ENCODE assay signal across 8 cellular contexts in the genomic region with DNA sequence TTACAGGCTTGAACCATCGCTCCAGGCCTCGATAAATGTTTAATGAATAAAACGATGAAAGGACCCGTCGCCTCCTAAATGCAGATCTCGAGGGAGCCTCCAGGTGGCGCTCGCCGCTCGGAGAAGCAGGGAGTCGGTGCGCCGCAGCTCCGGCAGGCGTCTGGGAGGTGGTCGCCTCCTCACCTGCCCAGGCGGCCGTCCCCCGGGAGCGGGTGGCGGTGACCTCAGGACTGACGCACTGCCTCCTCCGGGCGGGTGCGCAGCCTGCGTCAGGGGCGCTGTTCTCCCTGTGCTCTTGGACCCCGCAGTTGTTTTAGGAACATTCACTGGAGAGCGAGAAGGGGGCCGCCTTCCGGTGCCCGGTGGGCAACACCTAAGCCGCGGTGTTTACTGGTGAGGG. TPM values are rescaled to one million over a fixed set of nuclear protein-coding genes. Genes with fewer than 3 reads are reported as not detected.
DNase-seq lines count a peak whose midpoint lies in the region; ATAC-seq and TF ChIP-seq lines count a peak whose summit lies in the region.

No MANE protein-coding gene starts in this region.

- H3K9me3 Mint-ChIP-seq in activated naive CD8-positive, alpha-beta T cell treated with anti-CD3 and anti-CD28 coated beads for 36 hours: no peaks in the 10 kb centered on the region
- H3K9me3 Mint-ChIP-seq in type B pancreatic cell: no peaks in the 10 kb centered on the region

- H3K36me3 ChIP-seq in heart left ventricle: no peaks in the 10 kb centered on the region

- TF ChIP-seq CTCF in GM12872 (IDR thresholded peaks at IDR 0.05; ENCODE audit: insufficient read depth, low read depth, low read length): peak; percentile 82
- TF ChIP-seq CTCF in heart left ventricle (IDR thresholded peaks at IDR 0.05): peak; percentile 78 to 94 (median 86)
- TF ChIP-seq CTCF in type B pancreatic cell (conservative IDR thresholded peaks at IDR 0.05): peak; percentile 96

- peak overlapping the region; percentile 45 for H3K4me3 Mint-ChIP-seq in activated naive CD8-positive, alpha-beta T cell treated with anti-CD3 and anti-CD28 coated beads for 36 hours
- H3K4me3 Mint-ChIP-seq in type B pancreatic cell: peak overlapping the region; percentile 78

- H3K27me3 ChIP-seq in heart left ventricle: peaks cover 0 to 24% (median 0%) of the 10 kb centered on the region in 9 donors

- no peak for TF ChIP-seq POLR2A in heart left ventricle (IDR thresholded peaks at IDR 0.05)

- no peaks in the 10 kb centered on the region for H3K36me3 Mint-ChIP-seq in activated naive CD8-positive, alpha-beta T cell treated with anti-CD3 and anti-CD28 coated beads for 36 hours
- no peaks in the 10 kb centered on the region for H3K36me3 Mint-ChIP-seq in type B pancreatic cell

- H3K27ac Mint-ChIP-seq in activated naive CD8-positive, alpha-beta T cell treated with anti-CD3 and anti-CD28 coated beads for 36 hours: no peak overlapping the region
- no peak overlapping the region for H3K27ac Mint-ChIP-seq in type B pancreatic cell

- H3K27me3 Mint-ChIP-seq in activated naive CD8-positive, alpha-beta T cell treated with anti-CD3 and anti-CD28 coated beads for 36 hours: peaks cover 18% of the 10 kb centered on the region
- peaks cover 14% of the 10 kb centered on the region for H3K27me3 Mint-ChIP-seq in type B pancreatic cell

- peak; percentile 36 for DNase-seq in Jurkat, Clone E6-1 (ENCODE audit: low read depth, low spot score)
- DNase-seq in SK-N-DZ (ENCODE audit: low spot score) (peak; percentile 70), heart left ventricle (peak; percentile 49 to 81 (median 61)), pons (ENCODE audit: low spot score) (peak; percentile 29), type B pancreatic cell (ENCODE audit: extremely low spot score, unreplicated experiment) (peak; percentile 85)
- DNase-seq in activated naive CD8-positive, alpha-beta T cell treated with anti-CD3 and anti-CD28 coated beads for 36 hours: peak; percentile 78

- peaks cover 7% of the 10 kb centered on the region for H3K4me1 Mint-ChIP-seq in activated naive CD8-positive, alpha-beta T cell treated with anti-CD3 and anti-CD28 coated beads for 36 hours
- peaks cover 6% of the 10 kb centered on the region for H3K4me1 Mint-ChIP-seq in type B pancreatic cell (ENCODE audit: unreplicated experiment)

- WGBS in heart left ventricle, 4 donors: 4 to 11% (median 5%) methylated on average over 9 to 34 of the region's 34 CpGs

- peak in 3 of 4 donors; percentile 42 to 67 (median 63) for ATAC-seq in heart left ventricle
- ATAC-seq in HG03521 (IDR thresholded peaks at IDR 0.05; ENCODE audit: unreplicated experiment): no peak

- H3K9me3 ChIP-seq in heart left ventricle: no peaks in the 10 kb centered on the region

- intact Hi-C loops in heart left ventricle (cut with DNase I): loop anchor here (1.0 to 10.0 kb wide), 15 partner anchors 125 to 705 kb away; no protein-coding TSS in a partner anchor

- H3K27ac ChIP-seq in heart left ventricle: no peak overlapping the region

- no peak overlapping the region for H3K4me3 ChIP-seq in Jurkat, Clone E6-1 (ENCODE audit: low read length)
- H3K4me3 ChIP-seq in heart left ventricle: peak overlapping the region in 7 of 12 donors; percentile 5 to 36 (median 29)

- peaks cover 0 to 21% (median 1%) of the 10 kb centered on the region in 12 donors for H3K4me1 ChIP-seq in heart left ventricle

RNA-seq across cellular contexts. Expression of gene POLE4, which starts 38.6 kb away (rescaled TPM):
- 35.5 TPM for polyA plus RNA-seq in Jurkat, Clone E6-1 (2012; ENCODE audit: insufficient read depth, insufficient read length)
- polyA plus RNA-seq in SK-N-DZ (2014; cell fraction: cytosol; rRNA removed): 18.8 and 22.4 TPM in 2 replicates
- 6.5 and 9.0 TPM in 2 replicates for polyA plus RNA-seq in SK-N-DZ (2014; cell fraction: nucleus; rRNA removed)
- total RNA-seq in activated naive CD8-positive, alpha-beta T cell treated with anti-CD3 and anti-CD28 coated beads for 36 hours: 10 to 100 TPM; 56.0 to 59.9 TPM
- total RNA-seq in heart left ventricle (10 to 100 TPM; 12.9 to 73.3 (median 34.9) TPM), type B pancreatic cell (ENCODE audit: low replicate concordance) (28.7 and 31.0 TPM in 2 replicates)
- 10 to 100 TPM; 46.1 to 50.1 TPM for polyA plus RNA-seq in heart left ventricle

Comparison
In these comparisons a context has a peak if more than half of its experiments do, and no peak if none do; other contexts are left out.
1. DNase-seq: peak in every context shown above with its lines; median percentile 85 in type B pancreatic cell; 78 in activated naive CD8-positive, alpha-beta T cell treated with anti-CD3 and anti-CD28 coated beads for 36 hours; 70 in SK-N-DZ; 61 in heart left ventricle; 36 in Jurkat, Clone E6-1; 29 in pons.